ENCODE assay signal across 9 cellular contexts in genomic region chr2:20352230-20353216, GRCh38.
DNase-seq lines count a peak whose midpoint lies in the region; ATAC-seq and TF ChIP-seq lines count a peak whose summit lies in the region.
"Had no signal": no experiment of that assay in that cellular context is flagged by ENCODE, and none has a peak within 500 bp of the region (broad histone marks: within the 10 kb centered on the region; RNA-seq: fewer than 3 reads in every experiment).

No MANE protein-coding gene starts in this region.

- TF ChIP-seq CTCF in GM12864 (IDR thresholded peaks at IDR 0.05; ENCODE audit: low read depth, low read length, missing control alignments), result no peak

- H3K4me3 ChIP-seq in GM12864 (ENCODE audit: low read depth, low read length), result peak overlapping the region; percentile 73; the same call in 1 of the 2 replicates
- H3K4me3 ChIP-seq in skin epidermis, result no peak overlapping the region

- ATAC-seq in HG03432 (IDR thresholded peaks at IDR 0.05; ENCODE audit: unreplicated experiment), result no peak
- ATAC-seq: activated T-helper 17 cell treated with anti-CD3 and anti-CD28 coated beads, Interleukin-2, amount 50 U/mL, for 72 hours had no signal

- no peak for DNase-seq in GM12864 (ENCODE audit: low read depth)
- DNase-seq in NCI-H2227 treated with DMSO at 0.1 percent for 48 hours (lab: John Stamatoyannopoulos, UW), result peak; percentile 66
- no peak for DNase-seq in epithelial cell of prostate (ENCODE audit: low read depth, low spot score)
- no peak for DNase-seq in NOMO-1 (lab: John Stamatoyannopoulos, UW; ENCODE audit: unreplicated experiment in 2 of 2)
- no peak for DNase-seq in stimulated activated CD8-positive, alpha-beta memory T cell treated with anti-CD3 and anti-CD28 coated beads, Interleukin-4, amount 100 ng/mL, for 48 hours
- DNase-seq: KBM-7 had no signal

- H3K27ac ChIP-seq in epithelial cell of prostate, result peak overlapping the region; percentile 87
- H3K27ac ChIP-seq in skin epidermis, result peak overlapping the region in 17 of 21 experiments; percentile 10 to 99 (median 97)
